8 cellular contexts compared by ENCODE assay signal in the genomic region with DNA sequence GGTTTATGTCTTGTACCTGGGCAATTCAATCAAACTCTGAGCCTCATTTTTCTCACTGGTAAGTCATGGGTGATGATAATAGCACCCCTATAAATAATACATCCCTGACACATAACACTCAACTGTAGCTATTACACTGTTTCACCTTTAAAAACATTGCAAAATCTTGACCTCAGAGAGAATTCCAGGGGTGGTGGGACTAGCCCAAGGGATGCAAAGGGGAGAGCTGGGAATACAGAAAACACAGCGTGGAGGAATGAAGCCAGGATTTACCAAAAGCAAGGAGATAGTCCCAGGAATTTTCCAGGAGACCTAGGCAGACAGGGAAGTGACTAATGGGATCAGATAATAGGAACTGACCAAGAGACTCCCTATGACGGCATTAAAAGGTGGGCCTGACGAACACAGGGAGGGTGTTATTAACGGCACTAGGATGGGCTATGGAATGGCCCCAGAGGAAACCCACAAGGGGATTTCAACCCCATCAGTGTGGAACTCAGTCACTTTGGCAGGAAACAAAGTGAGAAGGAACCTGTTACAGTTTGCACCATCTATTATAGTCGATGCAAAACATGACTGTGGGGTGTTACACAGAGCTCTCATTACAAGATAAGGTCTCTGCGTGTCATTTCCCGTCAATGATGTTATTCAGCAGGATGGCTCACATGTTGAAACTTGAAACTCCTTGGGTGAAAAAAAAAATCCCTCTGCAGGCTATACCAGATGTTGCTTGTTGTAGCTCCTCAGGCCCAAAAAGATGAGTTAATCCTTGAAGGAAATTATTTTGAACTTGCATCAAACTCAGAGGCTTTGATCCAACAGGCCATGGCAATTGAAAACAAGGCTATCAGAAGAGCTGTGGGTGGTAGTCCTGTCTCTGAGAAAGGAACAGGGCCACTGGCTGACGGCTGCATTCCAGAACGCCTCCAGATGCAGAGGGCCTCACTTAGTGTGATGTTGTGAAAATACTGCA. TPM values are rescaled to one million over a fixed set of nuclear protein-coding genes. Genes with fewer than 3 reads are reported as not detected.
A peak's percentile ranks its signal among the peaks of the same experiment; 100 is the strongest.
DNase-seq lines count a peak whose midpoint lies in the region; ATAC-seq and TF ChIP-seq lines count a peak whose summit lies in the region.

No MANE protein-coding gene starts in this region.

- H3K9me3 Mint-ChIP-seq in CD14-positive monocyte, result no peaks in the 10 kb centered on the region

- no peak overlapping the region for H3K27ac ChIP-seq in body of pancreas

- no peak overlapping the region for H3K27ac Mint-ChIP-seq in CD14-positive monocyte

- DNase-seq in body of pancreas (peak in 3 of 4 donors; percentile 22 to 49 (median 26)), mucosa of descending colon (peak in 1 of 3 donors; percentile 15), AML-193 (lab: John Stamatoyannopoulos, UW) (no peak), NOMO-1 treated with dmso at 0.1 percent for 144 hours (lab: John Stamatoyannopoulos, UW; ENCODE audit: unreplicated experiment) (no peak), CD14-positive monocyte (ENCODE audit: low spot score) (no peak)

- peaks cover 0 to 3% (median 1%) of the 10 kb centered on the region in 3 donors for H3K27me3 Mint-ChIP-seq in CD14-positive monocyte (ENCODE audit: low read depth in 3 of 3)

- H3K4me1 ChIP-seq in body of pancreas, result no peaks in the 10 kb centered on the region
- peaks cover 5% of the 10 kb centered on the region for H3K4me1 ChIP-seq in mucosa of descending colon (ENCODE audit: low read depth)

- TF ChIP-seq POLR2A in body of pancreas (IDR thresholded peaks at IDR 0.05), result no peak

- intact Hi-C loops in body of pancreas (cut with DNase I) (no loop called here), mucosa of descending colon (cut with DNase I, micrococcal nuclease) (loop anchor here in 1 of 2 donors (10.0 kb wide), 1 partner anchor 549 kb away; the partner anchor contains the start of gene IGF1), CD14-positive monocyte (cut with micrococcal nuclease) (no loop called here)

- H3K27me3 ChIP-seq in body of pancreas, result no peaks in the 10 kb centered on the region

- 46 to 49% methylated on average over 9 of the region's 9 CpGs for WGBS in body of pancreas, 2 donors

- ATAC-seq in GM21360 (IDR thresholded peaks at IDR 0.05; ENCODE audit: unreplicated experiment) (peak; percentile 62), HG03558 (IDR thresholded peaks at IDR 0.05; ENCODE audit: extremely low read depth, unreplicated experiment) (peak; percentile 54), body of pancreas (peak; percentile 55), mucosa of descending colon (peak; percentile 69)

- H3K9me3 ChIP-seq in body of pancreas (no peaks in the 10 kb centered on the region), mucosa of descending colon (no peaks in the 10 kb centered on the region)

- H3K4me3 Mint-ChIP-seq in CD14-positive monocyte, result no peak overlapping the region

- peaks cover 2% of the 10 kb centered on the region for H3K4me1 Mint-ChIP-seq in CD14-positive monocyte

- H3K36me3 ChIP-seq in body of pancreas (replicated peaks in 1 of 2; ENCODE audit: insufficient read depth in 1 of 2, low read depth in 2 of 2) (no peaks in the 10 kb centered on the region), mucosa of descending colon (ENCODE audit: low read depth) (no peaks in the 10 kb centered on the region)

- H3K4me3 ChIP-seq in GM08714 (ENCODE audit: low read length), result peak overlapping the region; percentile 43
- no peak overlapping the region for H3K4me3 ChIP-seq in body of pancreas
- no peak overlapping the region for H3K4me3 ChIP-seq in mucosa of descending colon

- H3K36me3 Mint-ChIP-seq in CD14-positive monocyte, result no peaks in the 10 kb centered on the region

- TF ChIP-seq CTCF in body of pancreas (IDR thresholded peaks at IDR 0.05), result no peak
- TF ChIP-seq CTCF in mucosa of descending colon (IDR thresholded peaks at IDR 0.05), result no peak
- TF ChIP-seq CTCF in CD14-positive monocyte (IDR thresholded peaks at IDR 0.05), result no peak

RNA-seq across cellular contexts. Expression of gene DRAM1, which starts 58.7 kb away (rescaled TPM):
- 10 to 100 TPM in 1 of 2 donors, 1 to 10 TPM in 1; 2.6 to 14.5 TPM for total RNA-seq in body of pancreas
- 10 to 100 TPM in 2 of 3 donors, 1 to 10 TPM in 1; 4.3 to 25.2 (median 10.1) TPM for total RNA-seq in mucosa of descending colon
- polyA plus RNA-seq in CD14-positive monocyte, result 10 to 100 TPM; 43.0 to 49.7 TPM

Comparison
In these comparisons a context has a peak if more than half of its experiments do, and no peak if none do; other contexts are left out.
1. DNase-seq: peak in body of pancreas (3 of 4); none in AML-193 (0 of 2), NOMO-1 treated with dmso at 0.1 percent for 144 hours (single experiment) and CD14-positive monocyte (single experiment).
2. Peak in every context shown above with its lines, with median percentiles within 50 percentile points of each other: ATAC-seq.